In genomic region chr3:32868719-32869512, GRCh38 we compare ENCODE assay signal across 17 cellular contexts. TPM values are rescaled to one million over a fixed set of nuclear protein-coding genes. Genes with fewer than 3 reads are reported as not detected.
"Had no signal": no experiment of that assay in that cellular context is flagged by ENCODE, and none has a peak within 500 bp of the region (broad histone marks: within the 10 kb centered on the region; RNA-seq: fewer than 3 reads in every experiment).

No MANE protein-coding gene starts in this region.

- H3K9me3 Mint-ChIP-seq: activated naive CD8-positive, alpha-beta T cell treated with anti-CD3 and anti-CD28 coated beads, Interleukin-2, amount 10 ng/mL, durations not matched to agents 7 days and 5 days; activated T-helper 1 cell treated with anti-CD3 and anti-CD28 coated beads, Interleukin-12 subunit alpha, Interleukin-12 subunit beta, Interleukin-2, Interleukin-4 antibody, amounts not matched to agents 30 ng/mL and 10 ng/mL and 1 ng/mL, durations not matched to agents 14 hours and 24 hours and 36 hours; effector memory CD8-positive, alpha-beta T cell had no signal

- H3K27me3 ChIP-seq: heart left ventricle, ovary, stomach, testis, upper lobe of right lung had no signal

- H3K4me3 ChIP-seq: heart left ventricle, ovary, stomach, testis, upper lobe of right lung had no signal

- H3K27ac ChIP-seq: heart left ventricle, ovary, stomach, testis, upper lobe of right lung had no signal

- ATAC-seq: effector memory CD8-positive, alpha-beta T cell; heart left ventricle; left ventricle myocardium superior; upper lobe of right lung had no signal

- H3K4me3 Mint-ChIP-seq: activated naive CD8-positive, alpha-beta T cell treated with anti-CD3 and anti-CD28 coated beads, Interleukin-2, amount 10 ng/mL, durations not matched to agents 7 days and 5 days; activated T-helper 1 cell treated with anti-CD3 and anti-CD28 coated beads, Interleukin-12 subunit alpha, Interleukin-12 subunit beta, Interleukin-2, Interleukin-4 antibody, amounts not matched to agents 30 ng/mL and 10 ng/mL and 1 ng/mL, durations not matched to agents 14 hours and 24 hours and 36 hours; effector memory CD8-positive, alpha-beta T cell had no signal

- DNase-seq: activated CD4-positive, CD25-positive, alpha-beta regulatory T cell treated with anti-CD3 and anti-CD28 coated beads, Interleukin-2, amount 50 U/mL, for 72 hours; activated naive CD8-positive, alpha-beta T cell treated with anti-CD3 and anti-CD28 coated beads, Interleukin-2, amount 10 ng/mL, durations not matched to agents 7 days and 5 days; anterior cingulate cortex; cerebellar nuclear complex; effector memory CD8-positive, alpha-beta T cell; heart left ventricle; kidney; left ventricle myocardium superior; mesenchymal stem cell; stimulated activated CD4-positive, alpha-beta T cell treated with anti-CD3 and anti-CD28 coated beads, Interleukin-1b, Interleukin-23, amount 100 ng/mL, for 48 hours; stomach; SW 1271; testis; upper lobe of right lung had no signal

- H3K9me3 ChIP-seq: heart left ventricle, ovary, stomach, testis, upper lobe of right lung had no signal

- H3K4me1 Mint-ChIP-seq: activated naive CD8-positive, alpha-beta T cell treated with anti-CD3 and anti-CD28 coated beads, Interleukin-2, amount 10 ng/mL, durations not matched to agents 7 days and 5 days had no signal

- H3K27ac Mint-ChIP-seq: activated naive CD8-positive, alpha-beta T cell treated with anti-CD3 and anti-CD28 coated beads, Interleukin-2, amount 10 ng/mL, durations not matched to agents 7 days and 5 days; activated T-helper 1 cell treated with anti-CD3 and anti-CD28 coated beads, Interleukin-12 subunit alpha, Interleukin-12 subunit beta, Interleukin-2, Interleukin-4 antibody, amounts not matched to agents 30 ng/mL and 10 ng/mL and 1 ng/mL, durations not matched to agents 14 hours and 24 hours and 36 hours; effector memory CD8-positive, alpha-beta T cell had no signal

- H3K36me3 ChIP-seq: heart left ventricle, ovary, stomach, upper lobe of right lung had no signal

- H3K36me3 Mint-ChIP-seq: activated naive CD8-positive, alpha-beta T cell treated with anti-CD3 and anti-CD28 coated beads, Interleukin-2, amount 10 ng/mL, durations not matched to agents 7 days and 5 days had no signal

RNA-seq across cellular contexts. Expression of gene TRIM71, which starts 51.1 kb away (rescaled TPM):
- total RNA-seq: activated naive CD8-positive, alpha-beta T cell treated with anti-CD3 and anti-CD28 coated beads, Interleukin-2, amount 10 ng/mL, durations not matched to agents 7 days and 5 days; left ventricle myocardium superior; T-helper 2 cell treated with Interferon-gamma antibody and Interleukin-4, amounts not matched to agents 100 ng/mL and 5 ng/mL, for 36 hours had no signal
- polyA plus RNA-seq: heart left ventricle had no signal
